ENCODE assay signal across 26 cellular contexts in genomic region chr15:67569668-67570067, GRCh38.
"Had no signal": no experiment of that assay in that cellular context is flagged by ENCODE, and none has a peak within 500 bp of the region (broad histone marks: within the 10 kb centered on the region; RNA-seq: fewer than 3 reads in every experiment).

No MANE protein-coding gene starts in this region.

- H3K27me3 ChIP-seq: SJSA1 had no signal

- H3K4me3 Mint-ChIP-seq: activated CD8-positive, alpha-beta memory T cell treated with anti-CD3 and anti-CD28 coated beads, Interleukin-2, amount 10 ng/mL, durations not matched to agents 7 days and 5 days; activated naive CD4-positive, alpha-beta T cell treated with anti-CD3 and anti-CD28 coated beads for 36 hours; activated naive CD8-positive, alpha-beta T cell; activated T-cell treated with anti-CD3 and anti-CD28 coated beads, Interleukin-2, amount 50 U/mL, for 4 hours; T-helper 1 cell treated with Interleukin-12 subunit alpha and Interleukin-12 subunit beta and Interleukin-4 antibody, amounts not matched to agents 30 μg/mL and 1 μg/mL, for 36 hours had no signal

- H3K27ac Mint-ChIP-seq: activated CD8-positive, alpha-beta memory T cell treated with anti-CD3 and anti-CD28 coated beads, Interleukin-2, amount 10 ng/mL, durations not matched to agents 7 days and 5 days; activated naive CD4-positive, alpha-beta T cell treated with anti-CD3 and anti-CD28 coated beads for 36 hours; activated naive CD8-positive, alpha-beta T cell; T-helper 1 cell treated with Interleukin-12 subunit alpha and Interleukin-12 subunit beta and Interleukin-4 antibody, amounts not matched to agents 30 μg/mL and 1 μg/mL, for 36 hours had no signal

- ATAC-seq: activated CD4-positive, CD25-positive, alpha-beta regulatory T cell treated with anti-CD3 and anti-CD28 coated beads, Interleukin-2, amount 50 U/mL, for 24 hours; activated CD8-positive, alpha-beta memory T cell treated with anti-CD3 and anti-CD28 coated beads, Interleukin-2, amount 10 ng/mL, durations not matched to agents 7 days and 5 days; activated T-cell treated with anti-CD3 and anti-CD28 coated beads, Interleukin-2, amount 50 U/mL, for 4 hours; Panc1 had no signal

- H3K27me3 Mint-ChIP-seq: activated CD8-positive, alpha-beta memory T cell treated with anti-CD3 and anti-CD28 coated beads, Interleukin-2, amount 10 ng/mL, durations not matched to agents 7 days and 5 days; activated naive CD8-positive, alpha-beta T cell had no signal

- H3K4me3 ChIP-seq: SJSA1 had no signal

- H3K27ac ChIP-seq: SJSA1 had no signal

- H3K9me3 ChIP-seq: SJSA1 had no signal

- H3K9me3 Mint-ChIP-seq: activated naive CD4-positive, alpha-beta T cell treated with anti-CD3 and anti-CD28 coated beads for 36 hours; activated T-cell treated with anti-CD3 and anti-CD28 coated beads, Interleukin-2, amount 50 U/mL, for 4 hours; brain; T-helper 1 cell treated with Interleukin-12 subunit alpha and Interleukin-12 subunit beta and Interleukin-4 antibody, amounts not matched to agents 30 μg/mL and 1 μg/mL, for 36 hours had no signal

- DNase-seq: activated CD4-positive, alpha-beta T cell treated with anti-CD3 and anti-CD28 coated beads for 4 hours; activated CD4-positive, alpha-beta T cell treated with anti-CD3 and anti-CD28 coated beads, Interleukin-2, amount 50 U/mL, for 48 hours; activated CD8-positive, alpha-beta memory T cell treated with anti-CD3 and anti-CD28 coated beads, Interleukin-2, amount 10 ng/mL, durations not matched to agents 7 days and 5 days; activated gamma-delta T cell; activated naive CD4-positive, alpha-beta T cell treated with anti-CD3 and anti-CD28 coated beads for 36 hours; activated T-cell treated with anti-CD3 and anti-CD28 coated beads, Interleukin-2, amount 50 U/mL, for 4 hours; amygdala; IMR-90; KBM-7; NCI-H1048; NCI-H146; NCI-H187 treated with DMSO at 0.1 percent for 48 hours; NCI-H2081 treated with DMSO at 0.1 percent for 48 hours; NCI-H2227 treated with DMSO at 0.1 percent for 48 hours; NCI-H510A; NCI-H69; NK-92 treated with Interleukin-12 subunit alpha and Interleukin-12 subunit beta, amount 100 ng/mL, for 24 hours; OCI-M1; RPMI8226; SHP77 had no signal
